In the genomic region with DNA sequence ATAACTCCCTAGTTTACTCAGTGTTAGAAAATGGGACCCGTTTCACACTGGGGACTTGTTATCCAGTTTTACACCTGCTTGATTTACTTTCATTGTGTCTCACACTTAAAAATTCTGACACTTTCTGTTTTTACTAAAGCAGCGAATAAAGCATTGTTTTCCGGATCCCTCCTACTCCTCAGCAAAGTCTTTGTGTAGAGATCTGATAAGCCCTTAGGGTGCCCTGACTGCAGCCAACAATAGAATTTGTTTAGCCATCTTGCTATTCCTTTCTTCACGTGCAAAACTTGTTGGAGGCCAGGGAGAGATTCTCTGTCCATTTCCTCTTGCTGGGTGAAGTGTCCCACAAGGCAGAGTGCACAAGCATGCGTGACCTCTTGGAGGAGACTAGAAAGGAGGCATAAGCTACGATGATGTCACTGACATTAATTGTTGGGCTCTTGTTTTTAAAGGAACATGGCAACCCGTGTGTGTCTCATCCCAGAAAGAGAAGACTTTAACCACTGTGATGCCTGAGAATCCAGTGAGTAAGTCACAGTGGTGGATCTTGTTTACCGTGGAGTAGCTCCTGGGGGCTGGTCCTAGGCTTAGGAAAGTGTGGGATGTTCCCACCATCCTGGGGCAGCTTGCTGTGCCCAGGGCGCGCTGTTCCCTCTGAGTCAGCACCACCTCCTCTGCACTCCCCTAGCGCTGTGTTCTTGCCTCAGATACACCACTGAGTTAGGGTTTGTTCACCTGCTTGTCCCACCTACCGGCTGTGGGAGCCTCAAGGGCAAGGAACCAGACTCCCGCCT, we compare ENCODE assay signal across 9 cellular contexts. TPM values are rescaled to one million over a fixed set of nuclear protein-coding genes. Genes with fewer than 3 reads are reported as not detected.
DNase-seq lines count a peak whose midpoint lies in the region; ATAC-seq and TF ChIP-seq lines count a peak whose summit lies in the region.
"Had no signal": no experiment of that assay in that cellular context is flagged by ENCODE, and none has a peak within 500 bp of the region (broad histone marks: within the 10 kb centered on the region; RNA-seq: fewer than 3 reads in every experiment).

No MANE protein-coding gene starts in this region.

- TF ChIP-seq POLR2A in breast epithelium (IDR thresholded peaks at IDR 0.05), result no peak
- no peak for TF ChIP-seq POLR2A in upper lobe of left lung (IDR thresholded peaks at IDR 0.05)

- H3K9me3 ChIP-seq in breast epithelium (no peaks in the 10 kb centered on the region), lower lobe of right lung (no peaks in the 10 kb centered on the region), upper lobe of left lung (no peaks in the 10 kb centered on the region)

- peaks cover 2 to 10% of the 10 kb centered on the region in 2 donors for H3K4me1 ChIP-seq in breast epithelium
- peaks cover 80% of the 10 kb centered on the region for H3K4me1 ChIP-seq in lower lobe of right lung
- peaks cover 23 to 78% (median 61%) of the 10 kb centered on the region in 4 donors for H3K4me1 ChIP-seq in upper lobe of left lung

- no peaks in the 10 kb centered on the region for H3K9me3 Mint-ChIP-seq in activated naive CD8-positive, alpha-beta T cell (ENCODE audit: low read depth)
- H3K9me3 Mint-ChIP-seq in activated naive CD8-positive, alpha-beta T cell treated with anti-CD3 and anti-CD28 coated beads for 36 hours, result no peaks in the 10 kb centered on the region
- no peaks in the 10 kb centered on the region for H3K9me3 Mint-ChIP-seq in effector memory CD8-positive, alpha-beta T cell

- H3K4me1 Mint-ChIP-seq in activated naive CD8-positive, alpha-beta T cell (ENCODE audit: low read depth), result peaks cover 32% of the 10 kb centered on the region
- peaks cover 42% of the 10 kb centered on the region for H3K4me1 Mint-ChIP-seq in activated naive CD8-positive, alpha-beta T cell treated with anti-CD3 and anti-CD28 coated beads for 36 hours
- peaks cover 18 to 26% of the 10 kb centered on the region in 2 donors for H3K4me1 Mint-ChIP-seq in effector memory CD8-positive, alpha-beta T cell (ENCODE audit: low read depth in 2 of 2)

- WGBS in upper lobe of left lung, 2 donors, result 64 to 68% methylated on average over 11 to 13 of the region's 13 CpGs

- H3K4me3 Mint-ChIP-seq in activated naive CD8-positive, alpha-beta T cell, result no peak overlapping the region
- no peak overlapping the region for H3K4me3 Mint-ChIP-seq in activated naive CD8-positive, alpha-beta T cell treated with anti-CD3 and anti-CD28 coated beads for 36 hours
- H3K4me3 Mint-ChIP-seq in effector memory CD8-positive, alpha-beta T cell, result no peak overlapping the region

- no peak overlapping the region for H3K4me3 ChIP-seq in breast epithelium
- H3K4me3 ChIP-seq in lower lobe of right lung, result no peak overlapping the region
- no peak overlapping the region for H3K4me3 ChIP-seq in upper lobe of left lung

- DNase-seq in activated naive CD8-positive, alpha-beta T cell treated with anti-CD3 and anti-CD28 coated beads for 36 hours, result no peak
- DNase-seq in breast epithelium (ENCODE audit: low spot score in 2 of 2) (no peak), lower lobe of right lung (no peak), upper lobe of left lung (peak in 1 of 2 donors; percentile 22), NK-92 (lab: John Stamatoyannopoulos, UW; ENCODE audit: unreplicated experiment) (no peak), NCI-H1436 treated with DMSO at 0.1 percent for 48 hours (lab: John Stamatoyannopoulos, UW) (no peak)
- no peak for DNase-seq in effector memory CD8-positive, alpha-beta T cell
- DNase-seq: DND-41 had no signal

- no peaks in the 10 kb centered on the region for H3K27me3 Mint-ChIP-seq in activated naive CD8-positive, alpha-beta T cell
- no peaks in the 10 kb centered on the region for H3K27me3 Mint-ChIP-seq in activated naive CD8-positive, alpha-beta T cell treated with anti-CD3 and anti-CD28 coated beads for 36 hours
- no peaks in the 10 kb centered on the region for H3K27me3 Mint-ChIP-seq in effector memory CD8-positive, alpha-beta T cell

- H3K27ac ChIP-seq in breast epithelium (peak overlapping the region; percentile 81 to 83), lower lobe of right lung (peak overlapping the region; percentile 46), upper lobe of left lung (peak overlapping the region; percentile 23 to 69 (median 64))

- H3K36me3 Mint-ChIP-seq in activated naive CD8-positive, alpha-beta T cell, result no peaks in the 10 kb centered on the region
- peaks cover 22% of the 10 kb centered on the region for H3K36me3 Mint-ChIP-seq in activated naive CD8-positive, alpha-beta T cell treated with anti-CD3 and anti-CD28 coated beads for 36 hours
- H3K36me3 Mint-ChIP-seq in effector memory CD8-positive, alpha-beta T cell (ENCODE audit: insufficient read depth), result peaks cover 3% of the 10 kb centered on the region

- H3K27me3 ChIP-seq in breast epithelium (no peaks in the 10 kb centered on the region), lower lobe of right lung (ENCODE audit: low read depth) (no peaks in the 10 kb centered on the region), upper lobe of left lung (no peaks in the 10 kb centered on the region)

- no peak for TF ChIP-seq EP300 in upper lobe of left lung (IDR thresholded peaks at IDR 0.05)

- TF ChIP-seq CTCF in breast epithelium (IDR thresholded peaks at IDR 0.05), result no peak
- TF ChIP-seq CTCF in lower lobe of right lung (IDR thresholded peaks at IDR 0.05), result no peak
- no peak for TF ChIP-seq CTCF in upper lobe of left lung (IDR thresholded peaks at IDR 0.05)

- H3K36me3 ChIP-seq in breast epithelium (no peaks in the 10 kb centered on the region), lower lobe of right lung (peaks cover 4% of the 10 kb centered on the region), upper lobe of left lung (no peaks in the 10 kb centered on the region)

- peak overlapping the region; percentile 34 for H3K27ac Mint-ChIP-seq in activated naive CD8-positive, alpha-beta T cell
- H3K27ac Mint-ChIP-seq in activated naive CD8-positive, alpha-beta T cell treated with anti-CD3 and anti-CD28 coated beads for 36 hours, result no peak overlapping the region
- no peak overlapping the region for H3K27ac Mint-ChIP-seq in effector memory CD8-positive, alpha-beta T cell

- no peak for ATAC-seq in lower lobe of right lung
- ATAC-seq in upper lobe of left lung (ENCODE audit: low FRiP score in 2 of 2), result no peak
- no peak for ATAC-seq in effector memory CD8-positive, alpha-beta T cell (replicated peaks)

- intact Hi-C loops in breast epithelium (cut with DNase I; ENCODE audit: low total_unique reads), result no loop called here
- intact Hi-C loops in lower lobe of right lung (cut with DNase I), result no loop called here

RNA-seq across cellular contexts. Expression of a gene that starts 27.7 kb away (rescaled TPM):
- total RNA-seq in activated naive CD8-positive, alpha-beta T cell treated with anti-CD3 and anti-CD28 coated beads for 36 hours, result 10 to 100 TPM; 54.4 to 59.7 TPM
- 10 to 100 TPM; 30.9 to 52.4 (median 38.6) TPM for total RNA-seq in breast epithelium
- 127 TPM for total RNA-seq in lower lobe of right lung
- 100 to 1,000 TPM; 138 to 327 (median 175) TPM for total RNA-seq in upper lobe of left lung
